ENCODE assay signal across 27 cellular contexts in genomic region chr11:44143987-44144909, GRCh38. TPM values are rescaled to one million over a fixed set of nuclear protein-coding genes. Genes with fewer than 3 reads are reported as not detected.
DNase-seq lines count a peak whose midpoint lies in the region; ATAC-seq, FAIRE-seq and TF ChIP-seq lines count a peak whose summit lies in the region.
"Had no signal": no experiment of that assay in that cellular context is flagged by ENCODE, and none has a peak within 500 bp of the region (broad histone marks: within the 10 kb centered on the region; RNA-seq: fewer than 3 reads in every experiment).

No MANE protein-coding gene starts in this region.

- TF ChIP-seq POLR2A in A549 (IDR thresholded peaks at IDR 0.05; ENCODE audit: low read length) (no peak), endothelial cell of umbilical vein (IDR thresholded peaks at IDR 0.05; ENCODE audit: low read depth, low read length) (no peak), uterus (IDR thresholded peaks at IDR 0.05) (no peak)

- H3K27ac ChIP-seq in A549 = no peak overlapping the region
- no peak overlapping the region for H3K27ac ChIP-seq in endothelial cell of umbilical vein (ENCODE audit: insufficient read depth, low read depth, low read length)
- no peak overlapping the region for H3K27ac ChIP-seq in uterus
- H3K27ac ChIP-seq: thoracic aorta had no signal

- in situ Hi-C loops in Caki2 (cut with HindIII; ENCODE audit: low pct_unique_long_range_greater_than_20kb, low sequenced_read_pairs) = no loop called here

- no peak overlapping the region for H3K4me3 ChIP-seq in A549
- H3K4me3 ChIP-seq in endothelial cell of umbilical vein (replicated peaks in 1 of 3; ENCODE audit: insufficient read depth in 1 of 3, low read depth in 1 of 3, low read length in 3 of 3) = no peak overlapping the region
- no peak overlapping the region for H3K4me3 ChIP-seq in uterus
- H3K4me3 ChIP-seq: GM12878, thoracic aorta had no signal

- no TSS peak for BruUV-seq in endothelial cell of umbilical vein (replicated peaks; lab: Mats Ljungman, UMichigan)

- H3K27me3 ChIP-seq in endothelial cell of umbilical vein (ENCODE audit: control insufficient read depth in 2 of 2, insufficient read depth in 2 of 2, low read length in 2 of 2) (no peaks in the 10 kb centered on the region), uterus (no peaks in the 10 kb centered on the region)

- H3K9me3 ChIP-seq in A549 = no peaks in the 10 kb centered on the region
- no peaks in the 10 kb centered on the region for H3K9me3 ChIP-seq in endothelial cell of umbilical vein (replicated peaks; ENCODE audit: control insufficient read depth, insufficient read depth, low read length)
- H3K9me3 ChIP-seq in uterus = no peaks in the 10 kb centered on the region
- H3K9me3 ChIP-seq: thoracic aorta had no signal

- dilution Hi-C loops in endothelial cell of umbilical vein (cut with MboI; ENCODE audit: extremely low pct_ligation_motif_present, low sequenced_read_pairs) = no loop called here

- TF ChIP-seq CTCF in A549 (IDR thresholded peaks at IDR 0.05) (no peak), endothelial cell of umbilical vein (IDR thresholded peaks at IDR 0.05; ENCODE audit: extremely low read depth in 1 of 2, insufficient read depth in 1 of 2, low read depth in 1 of 2, low read length in 2 of 2) (no peak), uterus (IDR thresholded peaks at IDR 0.05) (no peak)

- TF ChIP-seq RAD21 in A549 (conservative IDR thresholded peaks at IDR 0.05 in 1 of 2, IDR thresholded peaks at IDR 0.05 in 1 of 2) = no peak

- H3K4me1 ChIP-seq in A549 (peaks cover 14% of the 10 kb centered on the region), endothelial cell of umbilical vein (ENCODE audit: control insufficient read depth, extremely low read depth, insufficient read depth, low read length) (peaks cover 4% of the 10 kb centered on the region), uterus (peaks cover 0 to 8% of the 10 kb centered on the region in 2 donors)

- no peaks in the 10 kb centered on the region for H3K9me1 ChIP-seq in endothelial cell of umbilical vein (replicated peaks; ENCODE audit: control insufficient read depth, extremely low read depth, insufficient read depth, low read length)

- H4K20me1 ChIP-seq in endothelial cell of umbilical vein (replicated peaks; ENCODE audit: control insufficient read depth, extremely low read depth, insufficient read depth, low read length) = no peaks in the 10 kb centered on the region

- H3K36me3 ChIP-seq in endothelial cell of umbilical vein (ENCODE audit: control insufficient read depth in 2 of 2, extremely low read depth in 1 of 2, insufficient read depth in 2 of 2, low read length in 2 of 2) (no peaks in the 10 kb centered on the region), uterus (no peaks in the 10 kb centered on the region)

- no peak for ATAC-seq in A549
- no peak for ATAC-seq in GM21786 (IDR thresholded peaks at IDR 0.05; ENCODE audit: unreplicated experiment)
- ATAC-seq: activated naive CD8-positive, alpha-beta T cell treated with anti-CD3 and anti-CD28 coated beads, Interleukin-2, amount 50 U/mL, for 24 hours; GM12878; naive thymus-derived CD8-positive, alpha-beta T cell; stimulated activated naive CD8-positive, alpha-beta T cell treated with anti-CD3 and anti-CD28 coated beads, Interleukin-15, Interleukin-2, amounts not matched to agents 100 U/mL and 50 U/mL, for 24 hours had no signal

- FAIRE-seq in A549 (lab: Jason Lieb, UNC) (no peak), endothelial cell of umbilical vein (lab: Jason Lieb, UNC) (no peak)
- FAIRE-seq: GM12878, HTR-8/SVneo had no signal

- H3K79me2 ChIP-seq in endothelial cell of umbilical vein (ENCODE audit: control insufficient read depth, insufficient read depth, low read length) = no peaks in the 10 kb centered on the region

- intact Hi-C loops in endothelial cell of umbilical vein (cut with micrococcal nuclease) (no loop called here), uterus (cut with DNase I; ENCODE audit: low total_unique reads) (no loop called here)

- H2AFZ ChIP-seq in endothelial cell of umbilical vein (ENCODE audit: low read depth, low read length) = no peak overlapping the region

- H3K4me2 ChIP-seq in A549 = peak overlapping the region; percentile 9; the same call in 2 of the 3 replicates
- no peak overlapping the region for H3K4me2 ChIP-seq in endothelial cell of umbilical vein (ENCODE audit: insufficient read depth, low read length)

- no peak for TF ChIP-seq EP300 in A549 (IDR thresholded peaks at IDR 0.05)

- CTCF ChIA-PET in A549 (lab: Yijun Ruan, JAX) = interaction anchor here (0.6 to 3.9 kb wide), 4 partner anchors 10 to 395 kb away, joined by 3 to 21 read pairs (median 6); no protein-coding TSS in a partner anchor
- CTCF ChIA-PET in endothelial cell of umbilical vein (lab: Charles Lee) = interaction anchor here (1.0 to 3.4 kb wide), 4 partner anchors 11 to 142 kb away, joined by 3 to 13 read pairs (median 4); partner anchors contain the start of gene EXT2

- POLR2A ChIA-PET in A549 (lab: Yijun Ruan, JAX) = no interaction called here
- POLR2A ChIA-PET in endothelial cell of umbilical vein (lab: Charles Lee) = interaction anchor here (0.5 to 0.6 kb wide), 2 partner anchors 18 to 178 kb away, joined by 3 to 4 read pairs; no protein-coding TSS in a partner anchor

- no peak for DNase-seq in A549 (ENCODE audit: low read depth in 1 of 2, low spot score in 1 of 2)
- peak; percentile 24 for DNase-seq in Caki2 (ENCODE audit: low read depth)
- peak; percentile 9 for DNase-seq in NCI-H69 (lab: John Stamatoyannopoulos, UW)
- peak; percentile 26 for DNase-seq in endothelial cell of umbilical vein (ENCODE audit: low read depth, low spot score)
- DNase-seq in DMS53 treated with DMSO at 0.1 percent for 48 hours (lab: John Stamatoyannopoulos, UW; ENCODE audit: unreplicated experiment) = no peak
- no peak for DNase-seq in uterus
- DNase-seq in NCI-H510A (lab: John Stamatoyannopoulos, UW) = no peak
- DNase-seq: activated gamma-delta T cell treated with Interleukin-2 at 50 U/mL for 16 hours; activated naive CD8-positive, alpha-beta T cell treated with anti-CD3 and anti-CD28 coated beads, Interleukin-2, amount 50 U/mL, for 24 hours; activated T-cell treated with anti-CD3 and anti-CD28 coated beads, Interleukin-2, amount 50 U/mL, for 1 hour; CD4-positive, CD25-positive, alpha-beta regulatory T cell; cerebellar nuclear complex; erythroblast; GOT3; hippocampal formation; KG1; midbrain; naive thymus-derived CD8-positive, alpha-beta T cell; NCI-H1694; SHP77 treated with DMSO at 0.1 percent for 48 hours; stimulated activated CD4-positive, alpha-beta T cell treated with anti-CD3 and anti-CD28 coated beads, Interleukin-12 subunit alpha, Interleukin-12 subunit beta, amount 100 ng/mL, for 4 hours; stimulated activated naive CD8-positive, alpha-beta T cell treated with anti-CD3 and anti-CD28 coated beads, Interleukin-15, Interleukin-2, amounts not matched to agents 100 U/mL and 50 U/mL, for 24 hours; T-helper 1 cell had no signal

- 75% methylated on average over 7 of the region's 7 CpGs for WGBS in A549 (ENCODE audit: missing lambda C conversion rate)

- no peak overlapping the region for H3K9ac ChIP-seq in endothelial cell of umbilical vein (replicated peaks; ENCODE audit: extremely low read depth, insufficient read depth, low read length)

TF ChIP-seq in A549, 52 proteins besides CTCF, POLR2A, EP300 and RAD21 (continues in another document):
- TF ChIP-seq, protein P1, sequence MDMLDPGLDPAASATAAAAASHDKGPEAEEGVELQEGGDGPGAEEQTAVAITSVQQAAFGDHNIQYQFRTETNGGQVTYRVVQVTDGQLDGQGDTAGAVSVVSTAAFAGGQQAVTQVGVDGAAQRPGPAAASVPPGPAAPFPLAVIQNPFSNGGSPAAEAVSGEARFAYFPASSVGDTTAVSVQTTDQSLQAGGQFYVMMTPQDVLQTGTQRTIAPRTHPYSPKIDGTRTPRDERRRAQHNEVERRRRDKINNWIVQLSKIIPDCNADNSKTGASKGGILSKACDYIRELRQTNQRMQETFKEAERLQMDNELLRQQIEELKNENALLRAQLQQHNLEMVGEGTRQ (IDR thresholded peaks at IDR 0.05) = no peak
- TF ChIP-seq RCOR1 (IDR thresholded peaks at IDR 0.05; ENCODE audit: low read depth, low read length) = no peak
- no peak for TF ChIP-seq MAZ (IDR thresholded peaks at IDR 0.05; ENCODE audit: borderline replicate concordance, low read depth, low read length)

TF ChIP-seq in endothelial cell of umbilical vein, 7 proteins besides CTCF, POLR2A, EP300 and RAD21:
- TF ChIP-seq FOS (IDR thresholded peaks at IDR 0.05; ENCODE audit: borderline replicate concordance, insufficient read depth, low read length) = peak; percentile 9
- no peak for TF ChIP-seq MYC (IDR thresholded peaks at IDR 0.05; ENCODE audit: low read depth, low read length)
TF ChIP-seq in endothelial cell of umbilical vein: peak in this region for 1.

RNA-seq across cellular contexts. Expression of gene EXT2, which starts 48.8 kb away (rescaled TPM):
- polyA plus RNA-seq in A549 (2011; rRNA removed) (77.3 and 82.5 TPM in 2 replicates), A549 (2017; fragmentation: RNase III; extraction: RNeasy Plus Mini Kit Qiagen cat#74134 plus additional on column Dnase treatment) (56.4 to 57.8 TPM (median 56.5 TPM) in 3 replicates), endothelial cell of umbilical vein (54.9 and 60.3 TPM in 2 replicates)
- polyA plus RNA-seq in A549 (2012; cell fraction: cytosol; rRNA removed) = 43.9 and 49.5 TPM in 2 replicates
- polyA plus RNA-seq in A549 (2012; cell fraction: nucleus; rRNA removed) = 74.5 and 86.2 TPM in 2 replicates
- polyA minus RNA-seq in A549 (2011; rRNA and poly(A)+ RNA removed) = 119 and 130 TPM in 2 replicates
- total RNA-seq in Caki2 (2014; rRNA removed; shearing (Covaris generic); ENCODE audit: low replicate concordance) = 84.2 and 89.6 TPM in 2 replicates
- total RNA-seq in endothelial cell of umbilical vein (50.9 and 65.1 TPM in 2 replicates), uterus (100 to 1,000 TPM in 1 of 4 donors, 10 to 100 TPM in 3; 52.6 to 116 (median 81.3) TPM)
- polyA plus RNA-seq in endothelial cell of umbilical vein (2011; cell fraction: cytosol; rRNA removed) = 56.0 and 59.0 TPM in 2 replicates
- 48.7 and 51.7 TPM in 2 replicates for polyA plus RNA-seq in endothelial cell of umbilical vein (2011; cell fraction: nucleus; rRNA removed)
- 92.1 and 98.7 TPM in 2 replicates for polyA plus RNA-seq in endothelial cell of umbilical vein (2012)
- polyA minus RNA-seq in endothelial cell of umbilical vein = 104 and 110 TPM in 2 replicates
- polyA minus RNA-seq in endothelial cell of umbilical vein (2011; cell fraction: cytosol; rRNA and poly(A)+ RNA removed) = 31.7 TPM
- 57.8 and 61.4 TPM in 2 replicates for polyA minus RNA-seq in endothelial cell of umbilical vein (2011; cell fraction: nucleus; rRNA and poly(A)+ RNA removed)

Comparison
In these comparisons a context has a peak if more than half of its experiments do, and no peak if none do; other contexts are left out.
1. DNase-seq: peak in Caki2 (single experiment), NCI-H69 (single experiment) and endothelial cell of umbilical vein (single experiment); none in A549 (0 of 2), DMS53 treated with DMSO at 0.1 percent for 48 hours (single experiment), uterus (0 of 2) and NCI-H510A (single experiment).